20 cellular contexts compared by ENCODE assay signal in genomic region chr5:173823274-173823644, GRCh38.
DNase-seq lines count a peak whose midpoint lies in the region; ATAC-seq and TF ChIP-seq lines count a peak whose summit lies in the region.
"Had no signal": no experiment of that assay in that cellular context is flagged by ENCODE, and none has a peak within 500 bp of the region (broad histone marks: within the 10 kb centered on the region; RNA-seq: fewer than 3 reads in every experiment).

No MANE protein-coding gene starts in this region.

- H3K4me1 ChIP-seq in ACC112 (ENCODE audit: control insufficient read depth, insufficient read depth, low read length, unreplicated experiment) (peaks cover 26% of the 10 kb centered on the region), OCI-LY7 (ENCODE audit: insufficient read depth, low read length, poor library complexity, severe bottlenecking) (peaks cover 86% of the 10 kb centered on the region), hepatocyte (ENCODE audit: insufficient read depth) (peaks cover 30% of the 10 kb centered on the region), trophoblast cell (ENCODE audit: control insufficient read depth in 1 of 2, insufficient read depth in 2 of 2, low read length in 2 of 2) (peaks cover 19% of the 10 kb centered on the region in 2 experiments), foreskin keratinocyte (no peaks in the 10 kb centered on the region)

- H4K12ac ChIP-seq in trophoblast cell (ENCODE audit: low read depth, low read length): no peak overlapping the region

- no peak overlapping the region for H3K9ac ChIP-seq in trophoblast cell (ENCODE audit: low read length)
- H3K9ac ChIP-seq: BLaER1 treated with 17β-estradiol and CSF1 and Interleukin-3, amounts not matched to agents 10 nM and 100 nM had no signal

- H3K14ac ChIP-seq in trophoblast cell (ENCODE audit: low read length): no peak overlapping the region

- DNase-seq in OCI-LY7 (ENCODE audit: low spot score) (peak; percentile 44), hepatocyte (ENCODE audit: low spot score) (no peak), trophoblast cell (peak; percentile 92 to 94), Right ventricle myocardium inferior (ENCODE audit: missing footprints) (no peak), foreskin keratinocyte (no peak), SHP77 (lab: John Stamatoyannopoulos, UW) (no peak)
- DNase-seq: activated CD4-positive, CD25-positive, alpha-beta regulatory T cell treated with anti-CD3 and anti-CD28 coated beads, Interleukin-2, amount 50 U/mL, for 72 hours; activated T-cell treated with anti-CD3 and anti-CD28 coated beads, Interleukin-2, amount 50 U/mL, for 48 hours; GDM1; left cardiac atrium; NCI-H1105; NCI-H2029 treated with DMSO at 0.1 percent for 48 hours; psoas muscle; stimulated activated CD4-positive, alpha-beta T cell treated with anti-CD3 and anti-CD28 coated beads, Interleukin-2, amount 100 ng/mL, for 48 hours; stimulated activated naive CD8-positive, alpha-beta T cell treated with anti-CD3 and anti-CD28 coated beads, Interleukin-15, amount 100 ng/mL, for 72 hours; T-helper 9 cell had no signal

- peaks cover 19% of the 10 kb centered on the region for H3K79me1 ChIP-seq in trophoblast cell (ENCODE audit: low read length)

- H3K4me3 ChIP-seq in ACC112 (ENCODE audit: low read depth, low read length): no peak overlapping the region
- H3K4me3 ChIP-seq in OCI-LY7 (ENCODE audit: low read depth, low read length, poor library complexity, severe bottlenecking): peak overlapping the region; percentile 27
- H3K4me3 ChIP-seq in hepatocyte: no peak overlapping the region
- no peak overlapping the region for H3K4me3 ChIP-seq in trophoblast cell (ENCODE audit: low read depth, low read length)
- H3K4me3 ChIP-seq: BLaER1 treated with 17β-estradiol and CSF1 and Interleukin-3, amounts not matched to agents 10 nM and 100 nM; psoas muscle had no signal

- no peak overlapping the region for H3K4ac ChIP-seq in trophoblast cell (ENCODE audit: low read depth, low read length)

- H3K4me2 ChIP-seq in OCI-LY7 (ENCODE audit: low read length) (peak overlapping the region; percentile 70), hepatocyte (no peak overlapping the region), trophoblast cell (ENCODE audit: low read length) (no peak overlapping the region)

- no peak overlapping the region for H4K8ac ChIP-seq in trophoblast cell (ENCODE audit: low read depth, low read length)

- no peaks in the 10 kb centered on the region for H3K36me3 ChIP-seq in ACC112 (ENCODE audit: insufficient read depth, low read length)
- peaks cover 22% of the 10 kb centered on the region for H3K36me3 ChIP-seq in OCI-LY7 (ENCODE audit: insufficient read depth, low read length)
- no peaks in the 10 kb centered on the region for H3K36me3 ChIP-seq in hepatocyte (replicated peaks; ENCODE audit: insufficient read depth, low read depth)
- H3K36me3 ChIP-seq in trophoblast cell (ENCODE audit: control insufficient read depth in 1 of 2, insufficient read depth in 2 of 2, low read length in 2 of 2): no peaks in the 10 kb centered on the region
- H3K36me3 ChIP-seq: BLaER1 treated with 17β-estradiol and CSF1 and Interleukin-3, amounts not matched to agents 10 nM and 100 nM had no signal

- BruUV-seq in OCI-LY7 (replicated peaks; lab: Mats Ljungman, UMichigan): no TSS peak

- CTCF ChIA-PET in OCI-LY7 (lab: Charles Lee; ENCODE audit: unreplicated experiment): interaction anchor here (1.6 kb wide), 1 partner anchor 78 kb away, joined by 7 read pairs; no protein-coding TSS in a partner anchor

- H2BK12ac ChIP-seq in trophoblast cell (ENCODE audit: low read length): no peak overlapping the region

- peaks cover 29% of the 10 kb centered on the region for H3K9me3 ChIP-seq in OCI-LY7 (ENCODE audit: low read length)
- no peaks in the 10 kb centered on the region for H3K9me3 ChIP-seq in hepatocyte (ENCODE audit: low read depth)
- H3K9me3 ChIP-seq in trophoblast cell (ENCODE audit: insufficient read depth, low read depth, low read length): no peaks in the 10 kb centered on the region

- peak overlapping the region; percentile 65 for H3K27ac ChIP-seq in ACC112 (ENCODE audit: low read depth, low read length)
- peak overlapping the region; percentile 99 for H3K27ac ChIP-seq in OCI-LY7 (ENCODE audit: low read depth, low read length, poor library complexity, severe bottlenecking)
- peak overlapping the region; percentile 87 for H3K27ac ChIP-seq in hepatocyte
- peak overlapping the region; percentile 81 for H3K27ac ChIP-seq in trophoblast cell (ENCODE audit: low read depth, low read length)
- no peak overlapping the region for H3K27ac ChIP-seq in foreskin keratinocyte
- H3K27ac ChIP-seq: psoas muscle had no signal

- peak overlapping the region; percentile 89 for H4K91ac ChIP-seq in trophoblast cell (ENCODE audit: low read depth, low read length)

- ATAC-seq in Right ventricle myocardium inferior (no peak), foreskin keratinocyte (no peak), HG02763 (IDR thresholded peaks at IDR 0.05; ENCODE audit: unreplicated experiment) (no peak)
- ATAC-seq: SK-N-SH treated with all-trans-retinoic acid at 6 μM for 48 hours; stimulated activated naive CD8-positive, alpha-beta T cell treated with anti-CD3 and anti-CD28 coated beads, Interleukin-15, amount 100 ng/mL, for 72 hours had no signal

- H3K23ac ChIP-seq in trophoblast cell (ENCODE audit: low read length): no peak overlapping the region

- H3K9me2 ChIP-seq in OCI-LY7 (ENCODE audit: insufficient read depth, low read length) (no peaks in the 10 kb centered on the region), hepatocyte (replicated peaks; ENCODE audit: insufficient read depth) (no peaks in the 10 kb centered on the region)

- H4K20me1 ChIP-seq in OCI-LY7 (ENCODE audit: insufficient read depth, low read length) (no peaks in the 10 kb centered on the region), hepatocyte (ENCODE audit: insufficient read depth, poor library complexity, severe bottlenecking) (no peaks in the 10 kb centered on the region)
- H4K20me1 ChIP-seq: BLaER1 treated with 17β-estradiol and CSF1 and Interleukin-3, amounts not matched to agents 10 nM and 100 nM had no signal

- H3K79me2 ChIP-seq in ACC112 (ENCODE audit: control insufficient read depth, insufficient read depth, low read length, unreplicated experiment): no peaks in the 10 kb centered on the region
- no peaks in the 10 kb centered on the region for H3K79me2 ChIP-seq in OCI-LY7 (ENCODE audit: insufficient read depth, low read depth, low read length)
- H3K79me2 ChIP-seq in hepatocyte: no peaks in the 10 kb centered on the region
- no peaks in the 10 kb centered on the region for H3K79me2 ChIP-seq in trophoblast cell (ENCODE audit: control insufficient read depth, insufficient read depth, low read length, poor library complexity)

- H3K18ac ChIP-seq in trophoblast cell (ENCODE audit: low read length): no peak overlapping the region

- no peak overlapping the region for H2BK120ac ChIP-seq in trophoblast cell (ENCODE audit: insufficient read depth, low read length, poor library complexity)

- no peak overlapping the region for H2AFZ ChIP-seq in ACC112 (ENCODE audit: low read length, unreplicated experiment)
- peak overlapping the region; percentile 78; the same call in 1 of the 2 replicates for H2AFZ ChIP-seq in OCI-LY7 (ENCODE audit: low read length)
- H2AFZ ChIP-seq in hepatocyte: no peak overlapping the region
- H2AFZ ChIP-seq in trophoblast cell (ENCODE audit: insufficient read depth, low read length, poor library complexity): no peak overlapping the region

- H3K27me3 ChIP-seq in ACC112 (ENCODE audit: insufficient read depth, low read length) (no peaks in the 10 kb centered on the region), hepatocyte (no peaks in the 10 kb centered on the region), trophoblast cell (ENCODE audit: insufficient read depth, low read length) (no peaks in the 10 kb centered on the region), foreskin keratinocyte (no peaks in the 10 kb centered on the region)
- H3K27me3 ChIP-seq: BLaER1 treated with 17β-estradiol and CSF1 and Interleukin-3, amounts not matched to agents 10 nM and 100 nM had no signal

- POLR2A ChIA-PET in OCI-LY7 (lab: Charles Lee): interaction anchor here (0.6 to 11.4 kb wide), 19 partner anchors 9 to 168 kb away, joined by 3 to 122 read pairs (median 5); no protein-coding TSS in a partner anchor

- intact Hi-C loops in OCI-LY7 (cut with micrococcal nuclease; ENCODE audit: unreplicated experiment) (loop anchor here (1.0 to 10.0 kb wide), 2 partner anchors 95 to 208 kb away; partner anchors contain the start of gene BOD1), Right ventricle myocardium inferior (cut with DNase I) (no loop called here)

- TF ChIP-seq CTCF in OCI-LY7 (conservative IDR thresholded peaks at IDR 0.05; ENCODE audit: low read length): no peak
- no peak for TF ChIP-seq CTCF in hepatocyte (IDR thresholded peaks at IDR 0.05; ENCODE audit: poor library complexity)
- TF ChIP-seq CTCF in foreskin keratinocyte (conservative IDR thresholded peaks at IDR 0.05): no peak

- H2AK5ac ChIP-seq in trophoblast cell (ENCODE audit: low read length): no peak overlapping the region

- H2BK5ac ChIP-seq in trophoblast cell (ENCODE audit: low read depth, low read length, poor library complexity): peak overlapping the region; percentile 73

Comparison
In these comparisons a context has a peak if more than half of its experiments do, and no peak if none do; other contexts are left out.
1. DNase-seq: peak in OCI-LY7 (single experiment) and trophoblast cell (2 of 2); none in hepatocyte (single experiment), Right ventricle myocardium inferior (single experiment), foreskin keratinocyte (0 of 2) and SHP77 (0 of 2).